Comparison of ENCODE assay signal across 9 cellular contexts in genomic region chr2:241540766-241541561, GRCh38. TPM values are rescaled to one million over a fixed set of nuclear protein-coding genes. Genes with fewer than 3 reads are reported as not detected.
A peak's percentile ranks its signal among the peaks of the same experiment; 100 is the strongest.
DNase-seq lines count a peak whose midpoint lies in the region; ATAC-seq and TF ChIP-seq lines count a peak whose summit lies in the region.
"Had no signal": no experiment of that assay in that cellular context is flagged by ENCODE, and none has a peak within 500 bp of the region (broad histone marks: within the 10 kb centered on the region; RNA-seq: fewer than 3 reads in every experiment).

No MANE protein-coding gene starts in this region.

- H3K4me3 ChIP-seq in adrenal gland (peak overlapping the region in 2 of 4 donors; percentile 3 to 58), right atrium auricular region (peak overlapping the region; percentile 23 to 51), sigmoid colon (peak overlapping the region in 3 of 4 donors; percentile 28 to 51 (median 44))

- WGBS in adrenal gland, 4 donors, result 9 to 32% (median 13%) methylated on average over 13 to 67 of the region's 68 CpGs
- 7 to 8% methylated on average over 68 of the region's 68 CpGs for WGBS in sigmoid colon, 2 donors

- H3K4me1 Mint-ChIP-seq in T-cell, result peaks cover 0 to 4% (median 3%) of the 10 kb centered on the region in 3 donors

- intact Hi-C loops in adrenal gland (cut with DNase I) (no loop called here), sigmoid colon (cut with DNase I) (no loop called here)

- peak overlapping the region; percentile 59 to 68 (median 63) for H3K4me3 Mint-ChIP-seq in T-cell

- ATAC-seq in T-cell (replicated peaks in 1 of 4) (peak; percentile 69 to 86 (median 78)), HG02623 (IDR thresholded peaks at IDR 0.05; ENCODE audit: unreplicated experiment) (no peak), GM21825 (IDR thresholded peaks at IDR 0.05; ENCODE audit: unreplicated experiment) (no peak)

- POLR2A ChIA-PET in T-cell (lab: Charles Lee), result interaction anchor here in 1 of 2 donors (0.6 kb wide), 1 partner anchor 243 kb away, joined by 9 read pairs; no protein-coding TSS in a partner anchor

- no peaks in the 10 kb centered on the region for H3K36me3 Mint-ChIP-seq in T-cell

- no peak overlapping the region for H3K27ac Mint-ChIP-seq in T-cell

- TF ChIP-seq CTCF in adrenal gland (IDR thresholded peaks at IDR 0.05), result no peak
- no peak for TF ChIP-seq CTCF in right atrium auricular region (IDR thresholded peaks at IDR 0.05)
- TF ChIP-seq CTCF in sigmoid colon (IDR thresholded peaks at IDR 0.05), result no peak

- H3K4me1 ChIP-seq in adrenal gland (replicated peaks in 1 of 2), result peaks cover 12 to 16% of the 10 kb centered on the region in 2 donors
- H3K4me1 ChIP-seq in right atrium auricular region, result peaks cover 0 to 33% of the 10 kb centered on the region in 2 donors
- H3K4me1 ChIP-seq in sigmoid colon, result peaks cover 0 to 18% (median 16%) of the 10 kb centered on the region in 4 donors

- TF ChIP-seq EP300 in sigmoid colon (IDR thresholded peaks at IDR 0.05), result no peak

- no peak for TF ChIP-seq POLR2A in adrenal gland (IDR thresholded peaks at IDR 0.05)
- TF ChIP-seq POLR2A in sigmoid colon (IDR thresholded peaks at IDR 0.05), result no peak

- no peaks in the 10 kb centered on the region for H3K9me3 Mint-ChIP-seq in T-cell

- CTCF ChIA-PET in T-cell (lab: Charles Lee), result no interaction called here

- H3K27ac ChIP-seq in adrenal gland (peak overlapping the region in 1 of 5 donors; percentile 32), right atrium auricular region (peak overlapping the region in 1 of 2 donors; percentile 71), sigmoid colon (peak overlapping the region in 1 of 4 donors; percentile 79)
- H3K27ac ChIP-seq: C4-2B had no signal

- DNase-seq in NCI-H1417 (lab: John Stamatoyannopoulos, UW), result peak; percentile 55 to 72 (median 63)
- no peak for DNase-seq in NCI-H1417 treated with DMSO at 0.1 percent for 48 hours (lab: John Stamatoyannopoulos, UW)
- DNase-seq in T-cell, result peak in 33 of 34 experiments; percentile 11 to 65 (median 35)
- DNase-seq in adrenal gland, result peak in 6 of 7 donors; percentile 49 to 82 (median 62)
- no peak for DNase-seq in right atrium auricular region (ENCODE audit: low spot score)
- no peak for DNase-seq in sigmoid colon

- H3K27me3 Mint-ChIP-seq in T-cell, result peaks cover 12 to 34% of the 10 kb centered on the region in 2 donors

- no peaks in the 10 kb centered on the region for H3K27me3 ChIP-seq in adrenal gland
- no peaks in the 10 kb centered on the region for H3K27me3 ChIP-seq in right atrium auricular region
- H3K27me3 ChIP-seq in sigmoid colon, result peaks cover 16 to 38% (median 24%) of the 10 kb centered on the region in 3 donors

- H3K36me3 ChIP-seq in adrenal gland (replicated peaks in 1 of 2), result no peaks in the 10 kb centered on the region
- H3K36me3 ChIP-seq in right atrium auricular region, result no peaks in the 10 kb centered on the region
- no peaks in the 10 kb centered on the region for H3K36me3 ChIP-seq in sigmoid colon

- H3K9me3 ChIP-seq in adrenal gland (replicated peaks in 1 of 3) (no peaks in the 10 kb centered on the region), right atrium auricular region (no peaks in the 10 kb centered on the region), sigmoid colon (no peaks in the 10 kb centered on the region)

RNA-seq across cellular contexts. Expression of gene BOK, which starts 17.6 kb away (rescaled TPM):
- total RNA-seq in T-cell, result under 1 TPM in 3 of 5 donors, not detected in 2; 0.20 to 0.89 (median 0.35) TPM
- total RNA-seq in adrenal gland, result 10 to 100 TPM; 10.3 to 41.7 (median 16.7) TPM
- polyA plus RNA-seq in adrenal gland, result 10 to 100 TPM in 1 of 3 donors, 1 to 10 TPM in 2; 2.9 to 19.3 (median 7.8) TPM
- total RNA-seq in right atrium auricular region, result 10 to 100 TPM; 11.2 to 25.7 TPM
- total RNA-seq in sigmoid colon, result 100 to 1,000 TPM in 1 of 4 donors, 10 to 100 TPM in 3; 46.6 to 112 (median 81.0) TPM
- 10 to 100 TPM in 1 of 3 donors, 1 to 10 TPM in 2; 6.2 to 12.7 (median 8.4) TPM for polyA plus RNA-seq in sigmoid colon

RNA-seq across cellular contexts. Expression of gene STK25, which starts 32.6 kb away (rescaled TPM):
- 100 to 1,000 TPM; 113 to 199 (median 193) TPM for total RNA-seq in T-cell
- 100 to 1,000 TPM in 7 of 8 donors, 10 to 100 TPM in 1; 71.4 to 352 (median 167) TPM for total RNA-seq in adrenal gland
- polyA plus RNA-seq in adrenal gland, result 100 to 1,000 TPM; 100 to 318 (median 246) TPM
- 100 to 1,000 TPM in 1 of 2 donors, 10 to 100 TPM in 1; 94.5 to 173 TPM for total RNA-seq in right atrium auricular region
- 100 to 1,000 TPM; 125 to 266 (median 178) TPM for total RNA-seq in sigmoid colon
- 100 to 1,000 TPM in 1 of 3 donors, 10 to 100 TPM in 2; 77.7 to 135 (median 79.3) TPM for polyA plus RNA-seq in sigmoid colon

Comparison
In these comparisons a context has a peak if more than half of its experiments do, and no peak if none do; other contexts are left out.
1. DNase-seq: peak in NCI-H1417 (3 of 3), T-cell (33 of 34) and adrenal gland (6 of 7); none in NCI-H1417 treated with DMSO at 0.1 percent for 48 hours (single experiment), right atrium auricular region (single experiment) and sigmoid colon (single experiment).
2. ATAC-seq: peak in T-cell (4 of 4); none in HG02623 (single experiment) and GM21825 (single experiment).
3. RNA of gene BOK, which starts 17.6 kb away (total RNA-seq): 46.6 to 112 TPM in sigmoid colon, 11.2 to 25.7 TPM in right atrium auricular region and 10.3 to 41.7 TPM in adrenal gland; 0.20 to 0.89 TPM in T-cell; every median in the first group is over 4 times any median in the second.